ENCODE assay signal across 13 cellular contexts in genomic region chr1:18939398-18940302, GRCh38. TPM values are rescaled to one million over a fixed set of nuclear protein-coding genes. Genes with fewer than 3 reads are reported as not detected.
DNase-seq lines count a peak whose midpoint lies in the region; ATAC-seq, FAIRE-seq and TF ChIP-seq lines count a peak whose summit lies in the region.
"Had no signal": no experiment of that assay in that cellular context is flagged by ENCODE, and none has a peak within 500 bp of the region (broad histone marks: within the 10 kb centered on the region; RNA-seq: fewer than 3 reads in every experiment).

No MANE protein-coding gene starts in this region.

- peaks cover 2% of the 10 kb centered on the region for H4K20me1 ChIP-seq in keratinocyte (ENCODE audit: control insufficient read depth, extremely low read depth, insufficient read depth, low read length)

- dilution Hi-C loops in keratinocyte (cut with MboI; ENCODE audit: extremely low pct_ligation_motif_present, low sequenced_read_pairs), result no loop called here

- DNase-seq in Right ventricle myocardium inferior (ENCODE audit: missing footprints) (peak; percentile 23), cardiac septum (ENCODE audit: low spot score) (no peak), astrocyte of the hippocampus (ENCODE audit: low read depth, low spot score) (peak; percentile 52), keratinocyte (ENCODE audit: low read depth, low spot score) (no peak), substantia nigra (lab: John Stamatoyannopoulos, UW) (peak in 2 of 49 donors; percentile 34 to 46), A172 (ENCODE audit: low spot score) (no peak)
- no peak for DNase-seq in activated CD4-positive, alpha-beta memory T cell treated with anti-CD3 and anti-CD28 coated beads for 36 hours
- DNase-seq: cerebellar nuclear complex, NCI-H774, small intestine had no signal

- peaks cover 10% of the 10 kb centered on the region for H3K9me1 ChIP-seq in keratinocyte (ENCODE audit: control insufficient read depth, extremely low read depth, insufficient read depth, low read length)

- no peaks in the 10 kb centered on the region for H3K27me3 Mint-ChIP-seq in activated CD4-positive, alpha-beta memory T cell treated with anti-CD3 and anti-CD28 coated beads for 36 hours

- no peak overlapping the region for H3K4me3 ChIP-seq in keratinocyte (ENCODE audit: control insufficient read depth in 2 of 3, extremely low read depth in 1 of 3, insufficient read depth in 2 of 3, low read depth in 1 of 3, low read length in 3 of 3)
- H3K4me3 ChIP-seq: lung had no signal

- no peak overlapping the region for H3K27ac Mint-ChIP-seq in activated CD4-positive, alpha-beta memory T cell treated with anti-CD3 and anti-CD28 coated beads for 36 hours

- H3K27ac ChIP-seq in keratinocyte (ENCODE audit: control insufficient read depth, insufficient read depth, low read length) (peak overlapping the region; percentile 93), substantia nigra (ENCODE audit: low read depth, low read length, poor library complexity, severe bottlenecking) (peak overlapping the region; percentile 99)

- CTCF ChIA-PET in activated CD4-positive, alpha-beta memory T cell treated with anti-CD3 and anti-CD28 coated beads for 36 hours (lab: Charles Lee), result interaction anchor here (2.6 kb wide), 1 partner anchor 32 kb away, joined by 17 read pairs; no protein-coding TSS in a partner anchor

- no peak for ATAC-seq in Right ventricle myocardium inferior
- no peak for ATAC-seq in HG03280 (IDR thresholded peaks at IDR 0.05; ENCODE audit: unreplicated experiment)

- H3K27me3 ChIP-seq in keratinocyte (ENCODE audit: control insufficient read depth, extremely low read depth, insufficient read depth, low read length), result no peaks in the 10 kb centered on the region

- H3K36me3 ChIP-seq in keratinocyte (ENCODE audit: control insufficient read depth in 2 of 2, extremely low read depth in 1 of 2, insufficient read depth in 2 of 2, low read length in 2 of 2), result peaks cover 10 to 30% of the 10 kb centered on the region in 2 experiments

- H3K4me2 ChIP-seq in keratinocyte (ENCODE audit: control insufficient read depth, extremely low read depth, insufficient read depth, low read depth, low read length), result peak overlapping the region; percentile 60

- H3K79me2 ChIP-seq in keratinocyte (ENCODE audit: control insufficient read depth, insufficient read depth, low read length), result peaks cover 96% of the 10 kb centered on the region

- H3K9ac ChIP-seq in keratinocyte (ENCODE audit: control insufficient read depth, extremely low read depth, insufficient read depth, low read length), result peak overlapping the region; percentile 65

- H2AFZ ChIP-seq in keratinocyte (ENCODE audit: control insufficient read depth, low read length), result no peak overlapping the region

- H3K4me1 Mint-ChIP-seq in activated CD4-positive, alpha-beta memory T cell treated with anti-CD3 and anti-CD28 coated beads for 36 hours (ENCODE audit: low read depth), result peaks cover 77% of the 10 kb centered on the region

- H3K36me3 Mint-ChIP-seq in activated CD4-positive, alpha-beta memory T cell treated with anti-CD3 and anti-CD28 coated beads for 36 hours, result peaks cover 3% of the 10 kb centered on the region

- POLR2A ChIA-PET in activated CD4-positive, alpha-beta memory T cell treated with anti-CD3 and anti-CD28 coated beads for 36 hours (lab: Charles Lee), result interaction anchor here (0.6 to 1.8 kb wide), 3 partner anchors 9 to 266 kb away, joined by 3 to 4 read pairs (median 3); no protein-coding TSS in a partner anchor

- no peak overlapping the region for H3K4me3 Mint-ChIP-seq in activated CD4-positive, alpha-beta memory T cell treated with anti-CD3 and anti-CD28 coated beads for 36 hours

- no peaks in the 10 kb centered on the region for H3K9me3 Mint-ChIP-seq in activated CD4-positive, alpha-beta memory T cell treated with anti-CD3 and anti-CD28 coated beads for 36 hours

- peaks cover 83% of the 10 kb centered on the region for H3K4me1 ChIP-seq in keratinocyte (ENCODE audit: control insufficient read depth, extremely low read depth, insufficient read depth, low read length)

- peak; percentile 100 for FAIRE-seq in keratinocyte (lab: Jason Lieb, UNC)
- FAIRE-seq: GM19239, small intestine had no signal

- no peaks in the 10 kb centered on the region for H3K9me3 ChIP-seq in keratinocyte (ENCODE audit: control insufficient read depth, low read depth, low read length)

- intact Hi-C loops in Right ventricle myocardium inferior (cut with DNase I), result no loop called here
- intact Hi-C loops in cardiac septum (cut with DNase I), result no loop called here
- intact Hi-C loops in activated CD4-positive, alpha-beta memory T cell treated with anti-CD3 and anti-CD28 coated beads for 36 hours (cut with micrococcal nuclease), result no loop called here

- TF ChIP-seq CTCF in keratinocyte (optimal IDR thresholded peaks at IDR 0.05 in 1 of 3, IDR thresholded peaks at IDR 0.05 in 1 of 3, conservative IDR thresholded peaks at IDR 0.05 in 1 of 3; ENCODE audit: extremely low read depth in 1 of 3, insufficient read depth in 2 of 3, low read length in 3 of 3), result no peak

RNA-seq across cellular contexts. Expression of gene IFFO2, which starts 16.8 kb away (rescaled TPM):
- total RNA-seq in Right ventricle myocardium inferior (5.2 TPM), cardiac septum (4.6 TPM)
- polyA plus RNA-seq in keratinocyte, result 55.0 to 61.5 TPM (median 57.9 TPM) in 3 replicates
- polyA plus RNA-seq in keratinocyte (2011; ENCODE audit: low read depth), result 124 TPM
- polyA plus RNA-seq in keratinocyte (2011; cell fraction: cytosol; rRNA removed), result 43.0 and 79.6 TPM in 2 replicates
- 145 and 193 TPM in 2 replicates for polyA plus RNA-seq in keratinocyte (2011; cell fraction: nucleus; rRNA removed)
- polyA plus RNA-seq in keratinocyte (2012; ENCODE audit: low replicate concordance), result 72.9 and 75.0 TPM in 2 replicates
- polyA minus RNA-seq in keratinocyte, result 106 to 194 TPM (median 118 TPM) in 3 replicates
- 127 TPM for polyA minus RNA-seq in keratinocyte (2011; cell fraction: cytosol; rRNA and poly(A)+ RNA removed)
- 82.3 and 144 TPM in 2 replicates for polyA minus RNA-seq in keratinocyte (2011; cell fraction: nucleus; rRNA and poly(A)+ RNA removed)
- total RNA-seq in activated CD4-positive, alpha-beta memory T cell treated with anti-CD3 and anti-CD28 coated beads for 36 hours, result 10 to 100 TPM; 40.4 to 42.0 TPM
- 6.3 and 7.1 TPM in 2 replicates for total RNA-seq in A172 (2014; rRNA removed; shearing (Covaris generic))

RNA-seq across cellular contexts. Expression of gene ALDH4A1, which starts 37.3 kb away (rescaled TPM):
- total RNA-seq in Right ventricle myocardium inferior (31.2 TPM), cardiac septum (50.3 TPM)
- 38.7 to 91.9 TPM (median 52.7 TPM) in 3 replicates for polyA plus RNA-seq in keratinocyte
- polyA plus RNA-seq in keratinocyte (2011; ENCODE audit: low read depth), result 23.4 TPM
- polyA plus RNA-seq in keratinocyte (2011; cell fraction: cytosol; rRNA removed), result 32.0 and 62.6 TPM in 2 replicates
- polyA plus RNA-seq in keratinocyte (2011; cell fraction: nucleus; rRNA removed), result 62.5 and 83.1 TPM in 2 replicates
- 44.0 and 48.3 TPM in 2 replicates for polyA plus RNA-seq in keratinocyte (2012; ENCODE audit: low replicate concordance)
- 48.6 to 89.0 TPM (median 74.9 TPM) in 3 replicates for polyA minus RNA-seq in keratinocyte
- polyA minus RNA-seq in keratinocyte (2011; cell fraction: cytosol; rRNA and poly(A)+ RNA removed), result 91.9 TPM
- 65.3 and 76.2 TPM in 2 replicates for polyA minus RNA-seq in keratinocyte (2011; cell fraction: nucleus; rRNA and poly(A)+ RNA removed)
- 1 to 10 TPM; 7.2 to 7.3 TPM for total RNA-seq in activated CD4-positive, alpha-beta memory T cell treated with anti-CD3 and anti-CD28 coated beads for 36 hours
- 8.4 and 10.1 TPM in 2 replicates for total RNA-seq in A172 (2014; rRNA removed; shearing (Covaris generic))

Comparison
In these comparisons a context has a peak if more than half of its experiments do, and no peak if none do; other contexts are left out.
1. DNase-seq: peak in Right ventricle myocardium inferior (single experiment) and astrocyte of the hippocampus (single experiment); none in cardiac septum (single experiment), keratinocyte (single experiment), activated CD4-positive, alpha-beta memory T cell treated with anti-CD3 and anti-CD28 coated beads for 36 hours (single experiment) and A172 (single experiment).